In genomic region chr20:50346372-50347347, GRCh38 we compare ENCODE assay signal across 9 cellular contexts.
DNase-seq lines count a peak whose midpoint lies in the region; ATAC-seq and TF ChIP-seq lines count a peak whose summit lies in the region.
"Had no signal": no experiment of that assay in that cellular context is flagged by ENCODE, and none has a peak within 500 bp of the region (broad histone marks: within the 10 kb centered on the region; RNA-seq: fewer than 3 reads in every experiment).

No MANE protein-coding gene starts in this region.

- H3K9me3 Mint-ChIP-seq in activated T-helper 2 cell treated with anti-CD3 and anti-CD28 coated beads, Interferon-gamma antibody, Interleukin-2, Interleukin-4, amounts not matched to agents 10 μg/mL and 5 μg/mL and 100 μg/mL, durations not matched to agents 14 hours and 24 hours and 36 hours, result no peaks in the 10 kb centered on the region
- H3K9me3 Mint-ChIP-seq: memory B cell had no signal

- H3K36me3 Mint-ChIP-seq in activated T-helper 2 cell treated with anti-CD3 and anti-CD28 coated beads, Interferon-gamma antibody, Interleukin-2, Interleukin-4, amounts not matched to agents 10 μg/mL and 5 μg/mL and 100 μg/mL, durations not matched to agents 14 hours and 24 hours and 36 hours (ENCODE audit: low read depth), result no peaks in the 10 kb centered on the region
- H3K36me3 Mint-ChIP-seq: memory B cell had no signal

- CTCF ChIA-PET in mammary epithelial cell (lab: Charles Lee; ENCODE audit: low non-redundant PET), result no interaction called here

- intact Hi-C loops in mammary epithelial cell (cut with micrococcal nuclease) (no loop called here), left lung (cut with DNase I) (no loop called here), thyroid gland (cut with DNase I) (no loop called here)
- intact Hi-C loops in activated T-helper 2 cell treated with anti-CD3 and anti-CD28 coated beads, Interferon-gamma antibody, Interleukin-2, Interleukin-4, amounts not matched to agents 10 μg/mL and 5 μg/mL and 100 μg/mL, durations not matched to agents 14 hours and 24 hours and 36 hours (cut with micrococcal nuclease), result no loop called here

- H3K79me2 ChIP-seq in mammary epithelial cell (ENCODE audit: insufficient read depth, low read length), result no peaks in the 10 kb centered on the region

- 29% methylated on average over 20 of the region's 26 CpGs for WGBS in mammary epithelial cell (ENCODE audit: low coverage, missing lambda C conversion rate)
- WGBS in thyroid gland, 2 donors, result 38% methylated on average over 26 of the region's 26 CpGs

- DNase-seq in GM03348 (ENCODE audit: low spot score) (peak; percentile 79), NCI-H226 (peak; percentile 80), mammary epithelial cell (peak; percentile 66), left lung (peak; percentile 82 to 88), thyroid gland (peak; percentile 96 to 98)
- no peak for DNase-seq in stimulated activated CD4-positive, alpha-beta T cell treated with anti-CD3 and anti-CD28 coated beads, Interleukin-2, amount 100 ng/mL, for 48 hours
- no peak for DNase-seq in activated T-helper 2 cell treated with anti-CD3 and anti-CD28 coated beads, Interferon-gamma antibody, Interleukin-2, Interleukin-4, amounts not matched to agents 10 μg/mL and 5 μg/mL and 100 μg/mL, durations not matched to agents 14 hours and 24 hours and 36 hours (ENCODE audit: low spot score)

- no peaks in the 10 kb centered on the region for H3K36me3 ChIP-seq in mammary epithelial cell (ENCODE audit: insufficient read depth, low read length)
- no peaks in the 10 kb centered on the region for H3K36me3 ChIP-seq in left lung
- H3K36me3 ChIP-seq in thyroid gland, result no peaks in the 10 kb centered on the region

- H3K4me2 ChIP-seq in mammary epithelial cell (ENCODE audit: insufficient read depth, low read depth, low read length), result no peak overlapping the region

- no peaks in the 10 kb centered on the region for H4K20me1 ChIP-seq in mammary epithelial cell (ENCODE audit: insufficient read depth, low read length)

- H3K9me3 ChIP-seq in mammary epithelial cell (replicated peaks; ENCODE audit: insufficient read depth, low read length) (no peaks in the 10 kb centered on the region), left lung (no peaks in the 10 kb centered on the region), thyroid gland (no peaks in the 10 kb centered on the region)

- ATAC-seq in left lung (peak; percentile 68), HG03175 (IDR thresholded peaks at IDR 0.05; ENCODE audit: unreplicated experiment) (no peak)

- H3K27ac Mint-ChIP-seq in activated T-helper 2 cell treated with anti-CD3 and anti-CD28 coated beads, Interferon-gamma antibody, Interleukin-2, Interleukin-4, amounts not matched to agents 10 μg/mL and 5 μg/mL and 100 μg/mL, durations not matched to agents 14 hours and 24 hours and 36 hours, result no peak overlapping the region
- H3K27ac Mint-ChIP-seq: memory B cell had no signal

- H3K27me3 Mint-ChIP-seq in activated T-helper 2 cell treated with anti-CD3 and anti-CD28 coated beads, Interferon-gamma antibody, Interleukin-2, Interleukin-4, amounts not matched to agents 10 μg/mL and 5 μg/mL and 100 μg/mL, durations not matched to agents 14 hours and 24 hours and 36 hours (ENCODE audit: low read depth), result no peaks in the 10 kb centered on the region

- no peaks in the 10 kb centered on the region for H3K27me3 ChIP-seq in mammary epithelial cell (ENCODE audit: insufficient read depth, low read length)
- no peaks in the 10 kb centered on the region for H3K27me3 ChIP-seq in left lung
- H3K27me3 ChIP-seq in thyroid gland, result no peaks in the 10 kb centered on the region

- no peak overlapping the region for H3K27ac ChIP-seq in mammary epithelial cell (ENCODE audit: insufficient read depth, low read depth, low read length)
- H3K27ac ChIP-seq in left lung, result peak overlapping the region; percentile 58 to 91
- peak overlapping the region; percentile 74 to 83 (median 81) for H3K27ac ChIP-seq in thyroid gland

- peak overlapping the region; percentile 66 for H2AFZ ChIP-seq in mammary epithelial cell (ENCODE audit: low read depth, low read length)

- peaks cover 52% of the 10 kb centered on the region for H3K4me1 Mint-ChIP-seq in activated T-helper 2 cell treated with anti-CD3 and anti-CD28 coated beads, Interferon-gamma antibody, Interleukin-2, Interleukin-4, amounts not matched to agents 10 μg/mL and 5 μg/mL and 100 μg/mL, durations not matched to agents 14 hours and 24 hours and 36 hours (ENCODE audit: low read depth)

- peaks cover 21% of the 10 kb centered on the region for H3K4me1 ChIP-seq in mammary epithelial cell (ENCODE audit: insufficient read depth, low read length)
- peaks cover 17 to 84% of the 10 kb centered on the region in 2 donors for H3K4me1 ChIP-seq in left lung
- H3K4me1 ChIP-seq in thyroid gland, result peaks cover 14 to 43% of the 10 kb centered on the region in 2 donors

- BruUV-seq in mammary epithelial cell (replicated peaks; lab: Mats Ljungman, UMichigan), result no TSS peak

- dilution Hi-C loops in mammary epithelial cell (cut with HindIII; ENCODE audit: low sequenced_read_pairs), result no loop called here

- in situ Hi-C loops in mammary epithelial cell (cut with MboI; ENCODE audit: low sequenced_read_pairs in 2 of 2), result no loop called here

- no peak overlapping the region for H3K4me3 Mint-ChIP-seq in activated T-helper 2 cell treated with anti-CD3 and anti-CD28 coated beads, Interferon-gamma antibody, Interleukin-2, Interleukin-4, amounts not matched to agents 10 μg/mL and 5 μg/mL and 100 μg/mL, durations not matched to agents 14 hours and 24 hours and 36 hours (ENCODE audit: low read depth)
- H3K4me3 Mint-ChIP-seq: memory B cell had no signal

- H3K9ac ChIP-seq in mammary epithelial cell (ENCODE audit: insufficient read depth, low read length), result no peak overlapping the region

- TF ChIP-seq POLR2A in thyroid gland (IDR thresholded peaks at IDR 0.05), result no peak

- H3K4me3 ChIP-seq in mammary epithelial cell (replicated peaks in 1 of 3; ENCODE audit: insufficient read depth in 1 of 3, low read depth in 2 of 3, low read length in 3 of 3) (no peak overlapping the region), left lung (peak overlapping the region in 1 of 2 donors; percentile 26), thyroid gland (replicated peaks in 1 of 3) (no peak overlapping the region)

- TF ChIP-seq CTCF in mammary epithelial cell (conservative IDR thresholded peaks at IDR 0.05 in 1 of 2, IDR thresholded peaks at IDR 0.05 in 1 of 2; ENCODE audit: extremely low read depth in 1 of 2, insufficient read depth in 1 of 2, low read depth in 1 of 2, low read length in 2 of 2), result no peak
- TF ChIP-seq CTCF in left lung (IDR thresholded peaks at IDR 0.05), result no peak
- no peak for TF ChIP-seq CTCF in thyroid gland (IDR thresholded peaks at IDR 0.05)

Comparison
In these comparisons a context has a peak if more than half of its experiments do, and no peak if none do; other contexts are left out.
1. DNase-seq: peak in GM03348 (single experiment), NCI-H226 (single experiment), mammary epithelial cell (single experiment), left lung (2 of 2) and thyroid gland (2 of 2); none in stimulated activated CD4-positive, alpha-beta T cell treated with anti-CD3 and anti-CD28 coated beads, Interleukin-2, amount 100 ng/mL, for 48 hours (0 of 2) and activated T-helper 2 cell treated with anti-CD3 and anti-CD28 coated beads, Interferon-gamma antibody, Interleukin-2, Interleukin-4, amounts not matched to agents 10 μg/mL and 5 μg/mL and 100 μg/mL, durations not matched to agents 14 hours and 24 hours and 36 hours (single experiment).